9 cellular contexts compared by ENCODE assay signal in genomic region chr13:75803175-75803611, GRCh38.
DNase-seq lines count a peak whose midpoint lies in the region; ATAC-seq, FAIRE-seq and TF ChIP-seq lines count a peak whose summit lies in the region.
"Had no signal": no experiment of that assay in that cellular context is flagged by ENCODE, and none has a peak within 500 bp of the region (broad histone marks: within the 10 kb centered on the region; RNA-seq: fewer than 3 reads in every experiment).

No MANE protein-coding gene starts in this region.

- H3K4me2 ChIP-seq in HepG2 (ENCODE audit: low read depth, low read length): no peak overlapping the region

- TF ChIP-seq EP300 in HepG2 (IDR thresholded peaks at IDR 0.05; ENCODE audit: low read depth in 2 of 2, low read length in 2 of 2) (no peak), HepG2 (CRISPR knock-in tag; IDR thresholded peaks at IDR 0.05; ENCODE audit: borderline replicate concordance) (no peak)

- TF ChIP-seq POLR2A in HepG2 (IDR thresholded peaks at IDR 0.05; ENCODE audit: insufficient read depth in 1 of 2, low read depth in 2 of 2, low read length in 2 of 2): no peak

- H3K36me3 ChIP-seq in HepG2 (replicated peaks in 1 of 2; ENCODE audit: control insufficient read depth in 1 of 2, insufficient read depth in 2 of 2, low read length in 2 of 2): peaks cover 25 to 88% of the 10 kb centered on the region in 2 experiments
- H3K36me3 ChIP-seq in effector memory CD4-positive, alpha-beta T cell (ENCODE audit: control insufficient read depth, insufficient read depth, low read length): no peaks in the 10 kb centered on the region

- no peak overlapping the region for H2AFZ ChIP-seq in HepG2 (ENCODE audit: low read length)

- H3K4me1 Mint-ChIP-seq in T-helper 17 cell: peaks cover 14% of the 10 kb centered on the region

- CTCF ChIA-PET in HepG2 (lab: Yijun Ruan, JAX; ENCODE audit: low intra/inter-chr PET ratio, low total read pairs): no interaction called here

- no peak overlapping the region for H3K9ac ChIP-seq in HepG2 (ENCODE audit: insufficient read depth, low read depth, low read length)

- peak overlapping the region; percentile 90 for H3K27ac Mint-ChIP-seq in T-helper 17 cell

- H3K27me3 ChIP-seq in HepG2 (ENCODE audit: control insufficient read depth in 1 of 2, insufficient read depth in 2 of 2, low read length in 2 of 2): no peaks in the 10 kb centered on the region
- no peaks in the 10 kb centered on the region for H3K27me3 ChIP-seq in effector memory CD4-positive, alpha-beta T cell (replicated peaks; ENCODE audit: control insufficient read depth, insufficient read depth, low read length, poor library complexity, severe bottlenecking)

- no peak for FAIRE-seq in HepG2 (lab: Jason Lieb, UNC)
- FAIRE-seq: A204.1 had no signal

- peak; percentile 2 to 8 for DNase-seq in SHP77 (lab: John Stamatoyannopoulos, UW)
- DNase-seq in SHP77 treated with DMSO at 0.1 percent for 48 hours (lab: John Stamatoyannopoulos, UW): no peak
- no peak for DNase-seq in T-helper 17 cell
- no peak for DNase-seq in HepG2 (ENCODE audit: low spot score)
- no peak for DNase-seq in effector memory CD4-positive, alpha-beta T cell
- DNase-seq in foreskin melanocyte: no peak

- no peak overlapping the region for H3K27ac ChIP-seq in HepG2 (ENCODE audit: extremely low read length, insufficient read depth, low read length)
- H3K27ac ChIP-seq in effector memory CD4-positive, alpha-beta T cell (ENCODE audit: insufficient read depth, low read length, poor library complexity, severe bottlenecking): no peak overlapping the region

- intact Hi-C loops in HepG2 (cut with micrococcal nuclease; ENCODE audit: unreplicated experiment): no loop called here

- H3K9me3 ChIP-seq in T-helper 17 cell (ENCODE audit: control insufficient read depth, low read length, poor library complexity, severe bottlenecking): no peaks in the 10 kb centered on the region
- H3K9me3 ChIP-seq in HepG2 (ENCODE audit: low read length): no peaks in the 10 kb centered on the region
- H3K9me3 ChIP-seq in effector memory CD4-positive, alpha-beta T cell (ENCODE audit: control insufficient read depth, low read length): no peaks in the 10 kb centered on the region

- H3K4me3 ChIP-seq in HepG2 (replicated peaks in 1 of 3; ENCODE audit: insufficient read depth in 1 of 3, low read depth in 2 of 3, low read length in 3 of 3): no peak overlapping the region
- H3K4me3 ChIP-seq in effector memory CD4-positive, alpha-beta T cell (ENCODE audit: insufficient read depth, low read depth, low read length, poor library complexity, severe bottlenecking): no peak overlapping the region

- POLR2A ChIA-PET in HepG2 (lab: Yijun Ruan, JAX): no interaction called here

- no peak for TF ChIP-seq RAD21 in HepG2 (CRISPR knock-in tag; IDR thresholded peaks at IDR 0.05)

- 64% methylated on average over 1 of the region's 1 CpG for WGBS in HepG2 (ENCODE audit: low lambda C conversion rate)

- peaks cover 5% of the 10 kb centered on the region for H3K79me2 ChIP-seq in HepG2 (ENCODE audit: insufficient read depth, low read length)

- peaks cover 9% of the 10 kb centered on the region for H3K36me3 Mint-ChIP-seq in T-helper 17 cell (ENCODE audit: low read depth)

- H3K4me1 ChIP-seq in HepG2 (ENCODE audit: insufficient read depth, low read length): peaks cover 11% of the 10 kb centered on the region
- H3K4me1 ChIP-seq in effector memory CD4-positive, alpha-beta T cell (ENCODE audit: control insufficient read depth, insufficient read depth, low read length, poor library complexity, severe bottlenecking): peaks cover 2% of the 10 kb centered on the region

- H4K20me1 ChIP-seq in HepG2 (ENCODE audit: insufficient read depth, low read length): no peaks in the 10 kb centered on the region

- H3K4me3 Mint-ChIP-seq in T-helper 17 cell: no peak overlapping the region

- no peaks in the 10 kb centered on the region for H3K27me3 Mint-ChIP-seq in T-helper 17 cell

- TF ChIP-seq CTCF in HepG2 (CRISPR knock-in tag; IDR thresholded peaks at IDR 0.05): no peak

- BruUV-seq in HepG2 (replicated peaks; lab: Mats Ljungman, UMichigan): no TSS peak

- peak; percentile 63 for ATAC-seq in HG03097 (IDR thresholded peaks at IDR 0.05; ENCODE audit: low FRiP score, unreplicated experiment)
- ATAC-seq in T-helper 17 cell: peak; percentile 81
- ATAC-seq in HepG2: peak; percentile 66
- no peak for ATAC-seq in GM18867 (IDR thresholded peaks at IDR 0.05; ENCODE audit: unreplicated experiment)

- in situ Hi-C loops in HepG2 (cut with HindIII; ENCODE audit: extremely low pct_ligation_motif_present, low pct_unique_long_range_greater_than_20kb): no loop called here

TF ChIP-seq in HepG2, 621 proteins besides CTCF, POLR2A, EP300 and RAD21:
- TF ChIP-seq FOXM1 (CRISPR knock-in tag; IDR thresholded peaks at IDR 0.05) (no peak), RBM22 (optimal IDR thresholded peaks at IDR 0.05; ENCODE audit: low read length) (peak; percentile 77), TRIM24 (CRISPR knock-in tag; IDR thresholded peaks at IDR 0.05) (no peak), MXD4 (CRISPR knock-in tag; IDR thresholded peaks at IDR 0.05) (no peak), ZNF264 (CRISPR knock-in tag; IDR thresholded peaks at IDR 0.05) (no peak), ETV5 (CRISPR knock-in tag; IDR thresholded peaks at IDR 0.05; ENCODE audit: borderline replicate concordance) (peak; percentile 21; the same call in 1 of the 2 replicates), ZNF652 (CRISPR knock-in tag; IDR thresholded peaks at IDR 0.05; ENCODE audit: borderline replicate concordance, low read depth) (peak; percentile 85)

Comparison
In these comparisons a context has a peak if more than half of its experiments do, and no peak if none do; other contexts are left out.
1. DNase-seq: peak in SHP77 (2 of 2); none in SHP77 treated with DMSO at 0.1 percent for 48 hours (single experiment), T-helper 17 cell (0 of 3), HepG2 (single experiment), effector memory CD4-positive, alpha-beta T cell (0 of 3) and foreskin melanocyte (single experiment).